In genomic region chr22:49535527-49536125, GRCh38 we compare ENCODE assay signal across 1 cellular context.
TF ChIP-seq lines count a peak whose summit lies in the region.

No MANE protein-coding gene starts in this region.

TF ChIP-seq in WTC11, 78 proteins besides CTCF, POLR2A, EP300 and RAD21 (continued from another document):
- TF ChIP-seq, protein P1, sequence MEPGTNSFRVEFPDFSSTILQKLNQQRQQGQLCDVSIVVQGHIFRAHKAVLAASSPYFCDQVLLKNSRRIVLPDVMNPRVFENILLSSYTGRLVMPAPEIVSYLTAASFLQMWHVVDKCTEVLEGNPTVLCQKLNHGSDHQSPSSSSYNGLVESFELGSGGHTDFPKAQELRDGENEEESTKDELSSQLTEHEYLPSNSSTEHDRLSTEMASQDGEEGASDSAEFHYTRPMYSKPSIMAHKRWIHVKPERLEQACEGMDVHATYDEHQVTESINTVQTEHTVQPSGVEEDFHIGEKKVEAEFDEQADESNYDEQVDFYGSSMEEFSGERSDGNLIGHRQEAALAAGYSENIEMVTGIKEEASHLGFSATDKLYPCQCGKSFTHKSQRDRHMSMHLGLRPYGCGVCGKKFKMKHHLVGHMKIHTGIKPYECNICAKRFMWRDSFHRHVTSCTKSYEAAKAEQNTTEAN (CRISPR knock-in tag; IDR thresholded peaks at IDR 0.05): no peak
- TF ChIP-seq, protein P2, sequence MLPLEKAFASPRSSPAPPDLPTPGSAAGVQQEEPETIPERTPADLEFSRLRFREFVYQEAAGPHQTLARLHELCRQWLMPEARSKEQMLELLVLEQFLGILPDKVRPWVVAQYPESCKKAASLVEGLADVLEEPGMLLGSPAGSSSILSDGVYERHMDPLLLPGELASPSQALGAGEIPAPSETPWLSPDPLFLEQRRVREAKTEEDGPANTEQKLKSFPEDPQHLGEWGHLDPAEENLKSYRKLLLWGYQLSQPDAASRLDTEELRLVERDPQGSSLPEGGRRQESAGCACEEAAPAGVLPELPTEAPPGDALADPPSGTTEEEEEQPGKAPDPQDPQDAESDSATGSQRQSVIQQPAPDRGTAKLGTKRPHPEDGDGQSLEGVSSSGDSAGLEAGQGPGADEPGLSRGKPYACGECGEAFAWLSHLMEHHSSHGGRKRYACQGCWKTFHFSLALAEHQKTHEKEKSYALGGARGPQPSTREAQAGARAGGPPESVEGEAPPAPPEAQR (CRISPR knock-in tag; IDR thresholded peaks at IDR 0.05): no peak
- no peak for TF ChIP-seq GTF2I (CRISPR knock-in tag; conservative IDR thresholded peaks at IDR 0.05)
- no peak for TF ChIP-seq HMGA2 (CRISPR knock-in tag; IDR thresholded peaks at IDR 0.05)
- TF ChIP-seq OVOL2 (CRISPR knock-in tag; IDR thresholded peaks at IDR 0.05; ENCODE audit: borderline replicate concordance): no peak
- TF ChIP-seq PRRX2 (CRISPR knock-in tag; IDR thresholded peaks at IDR 0.05): no peak
- no peak for TF ChIP-seq ZNF423 (CRISPR knock-in tag; IDR thresholded peaks at IDR 0.05)
- no peak for TF ChIP-seq ZNF416 (CRISPR knock-in tag; IDR thresholded peaks at IDR 0.05)
- TF ChIP-seq RORB (CRISPR knock-in tag; IDR thresholded peaks at IDR 0.05): no peak
- TF ChIP-seq RELA (CRISPR knock-in tag; IDR thresholded peaks at IDR 0.05; ENCODE audit: borderline replicate concordance): no peak
- no peak for TF ChIP-seq NFYB (CRISPR knock-in tag; conservative IDR thresholded peaks at IDR 0.05; ENCODE audit: low read depth)
